ENCODE assay signal across 7 cellular contexts in genomic region chr17:62453051-62453450, GRCh38.
A peak's percentile ranks its signal among the peaks of the same experiment; 100 is the strongest.
DNase-seq lines count a peak whose midpoint lies in the region; ATAC-seq and TF ChIP-seq lines count a peak whose summit lies in the region.
"Not testable (repeated sequence)": the region's sequence is repeated elsewhere in the genome, so short reads cannot be mapped to it uniquely, and the experiment has no call there.

No MANE protein-coding gene starts in this region.

- H3K4me1 ChIP-seq in KMS-11 (ENCODE audit: low read depth, poor library complexity, severe bottlenecking) (peaks cover 69% of the 10 kb centered on the region), OCI-LY1 (ENCODE audit: insufficient read depth, low read length, severe bottlenecking) (peaks cover 61% of the 10 kb centered on the region)

- peak overlapping the region; percentile 65 for H3K4me2 ChIP-seq in KMS-11
- not testable (repeated sequence) for H3K4me2 ChIP-seq in OCI-LY1 (ENCODE audit: low read length)
- H3K4me2 ChIP-seq in SU-DHL-6 (ENCODE audit: low read depth, low read length, poor library complexity, severe bottlenecking) = peak overlapping the region; percentile 57

- not testable (repeated sequence) for H3K9me3 ChIP-seq in OCI-LY1 (ENCODE audit: low read length); SU-DHL-6 (ENCODE audit: insufficient read depth, low read length)

- H3K4me3 ChIP-seq in KMS-11 (IDR thresholded peaks at IDR 0.05; ENCODE audit: insufficient read depth, low read depth, low read length); OCI-LY1 (ENCODE audit: low read depth, low read length, poor library complexity, severe bottlenecking); SU-DHL-6 (ENCODE audit: insufficient read depth, low read length, poor library complexity, severe bottlenecking): not testable (repeated sequence)

- not testable (repeated sequence) for ATAC-seq in effector memory CD8-positive, alpha-beta T cell (replicated peaks); stimulated activated memory B cell treated with anti-CD40 and anti-IgM and Interleukin-4, amounts not matched to agents 10 μg/mL and 1 μg/mL and 100 μg/mL, for 72 hours

- DNase-seq in DMS 273 (lab: John Stamatoyannopoulos, UW; ENCODE audit: unreplicated experiment) (peak; percentile 20), NCI-H526 (lab: John Stamatoyannopoulos, UW) (peak; percentile 73 to 84)
- not testable (repeated sequence) for DNase-seq in effector memory CD8-positive, alpha-beta T cell

- not testable (repeated sequence) for H3K36me3 ChIP-seq in KMS-11 (ENCODE audit: insufficient read depth); SU-DHL-6 (ENCODE audit: low read length)
- H3K36me3 ChIP-seq in OCI-LY1 (ENCODE audit: insufficient read depth, low read length) = peaks cover 11% of the 10 kb centered on the region; the same call in 1 of the 2 replicates

- peak overlapping the region in 1 of 2 donors; percentile 19 for H3K4me3 Mint-ChIP-seq in effector memory CD8-positive, alpha-beta T cell
- not testable (repeated sequence) for H3K4me3 Mint-ChIP-seq in stimulated activated memory B cell treated with anti-CD40 and anti-IgM and Interleukin-4, amounts not matched to agents 10 μg/mL and 1 μg/mL and 100 μg/mL, for 72 hours

- peaks cover 14% of the 10 kb centered on the region for H3K36me3 Mint-ChIP-seq in effector memory CD8-positive, alpha-beta T cell (ENCODE audit: insufficient read depth)
- H3K36me3 Mint-ChIP-seq in stimulated activated memory B cell treated with anti-CD40 and anti-IgM and Interleukin-4, amounts not matched to agents 10 μg/mL and 1 μg/mL and 100 μg/mL, for 72 hours = not testable (repeated sequence)

- not testable (repeated sequence) for H3K27me3 ChIP-seq in KMS-11 (ENCODE audit: insufficient read depth, low read depth); OCI-LY1 (ENCODE audit: insufficient read depth, low read length); SU-DHL-6 (ENCODE audit: low read length)

- H4K20me1 ChIP-seq in KMS-11 (ENCODE audit: insufficient read depth); OCI-LY1 (ENCODE audit: insufficient read depth, low read length); SU-DHL-6 (ENCODE audit: low read depth, low read length): not testable (repeated sequence)

- not testable (repeated sequence) for H3K79me2 ChIP-seq in KMS-11 (ENCODE audit: insufficient read depth, low read depth); OCI-LY1 (ENCODE audit: insufficient read depth, low read length); SU-DHL-6 (ENCODE audit: insufficient read depth, low read length)

- H3K27ac ChIP-seq in KMS-11 (peak overlapping the region; percentile 85), OCI-LY1 (ENCODE audit: low read depth, low read length, poor library complexity, severe bottlenecking) (peak overlapping the region; percentile 98), SU-DHL-6 (ENCODE audit: low read depth, low read length) (peak overlapping the region; percentile 95)

- peak overlapping the region; percentile 14; the same call in 1 of the 2 replicates for H3K9ac ChIP-seq in KMS-11
- peak overlapping the region; percentile 45; the same call in 1 of the 2 replicates for H3K9ac ChIP-seq in OCI-LY1 (ENCODE audit: low read length)
- H3K9ac ChIP-seq in SU-DHL-6 (ENCODE audit: low read length) = peak overlapping the region; percentile 42

- not testable (repeated sequence) for H3K9me3 Mint-ChIP-seq in effector memory CD8-positive, alpha-beta T cell; stimulated activated memory B cell treated with anti-CD40 and anti-IgM and Interleukin-4, amounts not matched to agents 10 μg/mL and 1 μg/mL and 100 μg/mL, for 72 hours

- H3K27ac Mint-ChIP-seq in effector memory CD8-positive, alpha-beta T cell = peak overlapping the region; percentile 30 to 80
- peak overlapping the region; percentile 89 for H3K27ac Mint-ChIP-seq in stimulated activated memory B cell treated with anti-CD40 and anti-IgM and Interleukin-4, amounts not matched to agents 10 μg/mL and 1 μg/mL and 100 μg/mL, for 72 hours

- not testable (repeated sequence) for H3K4me1 Mint-ChIP-seq in effector memory CD8-positive, alpha-beta T cell (ENCODE audit: low read depth in 2 of 2)
- H3K4me1 Mint-ChIP-seq in stimulated activated memory B cell treated with anti-CD40 and anti-IgM and Interleukin-4, amounts not matched to agents 10 μg/mL and 1 μg/mL and 100 μg/mL, for 72 hours = peaks cover 41% of the 10 kb centered on the region

- TF ChIP-seq CTCF in KMS-11 (conservative IDR thresholded peaks at IDR 0.05; ENCODE audit: low read depth, low read length); OCI-LY1 (IDR thresholded peaks at IDR 0.05; ENCODE audit: low read length); SU-DHL-6 (IDR thresholded peaks at IDR 0.05; ENCODE audit: insufficient read depth, low read length, poor library complexity, severe bottlenecking): not testable (repeated sequence)

- not testable (repeated sequence) for H3K27me3 Mint-ChIP-seq in effector memory CD8-positive, alpha-beta T cell; stimulated activated memory B cell treated with anti-CD40 and anti-IgM and Interleukin-4, amounts not matched to agents 10 μg/mL and 1 μg/mL and 100 μg/mL, for 72 hours

- H3F3A ChIP-seq in OCI-LY1 (ENCODE audit: insufficient read depth, low read length) = not testable (repeated sequence)
- peaks cover 62% of the 10 kb centered on the region for H3F3A ChIP-seq in SU-DHL-6 (ENCODE audit: insufficient read depth)

- not testable (repeated sequence) for H3K9me2 ChIP-seq in OCI-LY1 (ENCODE audit: low read depth, low read length); SU-DHL-6 (replicated peaks; ENCODE audit: insufficient read depth, low read length)

- not testable (repeated sequence) for H2AFZ ChIP-seq in KMS-11 (ENCODE audit: low read depth); OCI-LY1 (ENCODE audit: low read length); SU-DHL-6 (ENCODE audit: low read depth, low read length, severe bottlenecking)
